30 cellular contexts compared by ENCODE assay signal in genomic region chr10:107424628-107425027, GRCh38.
"Had no signal": no experiment of that assay in that cellular context is flagged by ENCODE, and none has a peak within 500 bp of the region (broad histone marks: within the 10 kb centered on the region; RNA-seq: fewer than 3 reads in every experiment).

No MANE protein-coding gene starts in this region.

- H3K27me3 ChIP-seq: neutrophil, pancreas, right atrium auricular region, right lobe of liver, spleen, suprapubic skin, testis, tibial artery, upper lobe of left lung, vagina had no signal

- H3K9me3 Mint-ChIP-seq: nephron progenitor cell, neural crest cell had no signal

- H3K4me3 ChIP-seq: pancreas, prostate gland, right atrium auricular region, right lobe of liver, skin epidermis, smooth muscle cell, spleen, suprapubic skin, testis, tibial artery, upper lobe of left lung, vagina had no signal

- H3K27ac Mint-ChIP-seq: naive thymus-derived CD4-positive, alpha-beta T cell; natural killer cell; nephron progenitor cell; stimulated activated naive CD8-positive, alpha-beta T cell treated with anti-CD3 and anti-CD28 coated beads, Interleukin-15, amount 100 ng/mL, for 72 hours had no signal

- H3K36me3 Mint-ChIP-seq: natural killer cell; stimulated activated memory B cell treated with anti-CD40 and anti-IgM and Interleukin-4, amounts not matched to agents 10 μg/mL and 1 μg/mL and 100 μg/mL, for 72 hours had no signal

- DNase-seq: naive thymus-derived CD4-positive, alpha-beta T cell; natural killer cell; nephron progenitor cell; nucleus accumbens; pancreas; retina; right lobe of liver; spleen; stimulated activated CD4-positive, alpha-beta T cell treated with anti-CD3 and anti-CD28 coated beads, Interleukin-12 subunit alpha, Interleukin-12 subunit beta, amount 100 ng/mL, for 4 hours; stimulated activated CD4-positive, alpha-beta T cell treated with anti-CD3 and anti-CD28 coated beads, Interleukin-1b, Interleukin-23, amount 100 ng/mL, for 48 hours; stimulated activated CD4-positive, alpha-beta T cell treated with anti-CD3 and anti-CD28 coated beads, Interleukin-4, amount 100 ng/mL, for 1 hour; stimulated activated CD4-positive, alpha-beta T cell treated with anti-CD3 and anti-CD28 coated beads, Interleukin-4, amount 100 ng/mL, for 4 hours; stimulated activated CD8-positive, alpha-beta memory T cell treated with anti-CD3 and anti-CD28 coated beads, Interleukin-4, amount 100 ng/mL, for 48 hours; stimulated activated naive CD4-positive, alpha-beta T cell; stimulated activated naive CD8-positive, alpha-beta T cell treated with anti-CD3 and anti-CD28 coated beads, Interleukin-15, amount 100 ng/mL, for 72 hours; stimulated activated naive CD8-positive, alpha-beta T cell treated with anti-CD3 and anti-CD28 coated beads, Interleukin-15, Interleukin-2, amounts not matched to agents 100 U/mL and 50 U/mL, for 24 hours; substantia nigra; testis; tibial artery; trophoblast cell; upper lobe of left lung had no signal

- H3K27me3 Mint-ChIP-seq: naive thymus-derived CD4-positive, alpha-beta T cell; stimulated activated memory B cell treated with anti-CD40 and anti-IgM and Interleukin-4, amounts not matched to agents 10 μg/mL and 1 μg/mL and 100 μg/mL, for 72 hours; stimulated activated naive CD8-positive, alpha-beta T cell treated with anti-CD3 and anti-CD28 coated beads, Interleukin-15, amount 100 ng/mL, for 72 hours had no signal

- H3K36me3 ChIP-seq: neutrophil, pancreas, prostate gland, right atrium auricular region, right lobe of liver, spleen, suprapubic skin, tibial artery, upper lobe of left lung, vagina had no signal

- H3K4me1 ChIP-seq: pancreas, prostate gland, right atrium auricular region, right lobe of liver, suprapubic skin, testis, tibial artery, upper lobe of left lung, vagina had no signal

- H3K4me1 Mint-ChIP-seq: naive thymus-derived CD4-positive, alpha-beta T cell; natural killer cell; nephron progenitor cell; stimulated activated naive CD8-positive, alpha-beta T cell treated with anti-CD3 and anti-CD28 coated beads, Interleukin-15, amount 100 ng/mL, for 72 hours had no signal

- H3K27ac ChIP-seq: neutrophil, pancreas, prostate gland, right atrium auricular region, right lobe of liver, spleen, suprapubic skin, testis, tibial artery, upper lobe of left lung, vagina had no signal

- ATAC-seq: naive thymus-derived CD4-positive, alpha-beta T cell; natural killer cell; pancreas; right lobe of liver; stimulated activated memory B cell treated with anti-CD40 and anti-IgM and Interleukin-4, amounts not matched to agents 10 μg/mL and 1 μg/mL and 100 μg/mL, for 72 hours; stimulated activated naive CD8-positive, alpha-beta T cell treated with anti-CD3 and anti-CD28 coated beads, Interleukin-15, amount 100 ng/mL, for 72 hours; stimulated activated naive CD8-positive, alpha-beta T cell treated with anti-CD3 and anti-CD28 coated beads, Interleukin-15, Interleukin-2, amounts not matched to agents 100 U/mL and 50 U/mL, for 24 hours had no signal

- H3K4me3 Mint-ChIP-seq: naive thymus-derived CD4-positive, alpha-beta T cell; natural killer cell; nephron progenitor cell; neural crest cell; stimulated activated memory B cell treated with anti-CD40 and anti-IgM and Interleukin-4, amounts not matched to agents 10 μg/mL and 1 μg/mL and 100 μg/mL, for 72 hours; stimulated activated naive CD8-positive, alpha-beta T cell treated with anti-CD3 and anti-CD28 coated beads, Interleukin-15, amount 100 ng/mL, for 72 hours had no signal

- H3K9me3 ChIP-seq: neutrophil, pancreas, prostate gland, right atrium auricular region, right lobe of liver, suprapubic skin, testis, tibial artery, upper lobe of left lung, vagina had no signal
